Comparison of ENCODE assay signal across 20 cellular contexts in the genomic region with DNA sequence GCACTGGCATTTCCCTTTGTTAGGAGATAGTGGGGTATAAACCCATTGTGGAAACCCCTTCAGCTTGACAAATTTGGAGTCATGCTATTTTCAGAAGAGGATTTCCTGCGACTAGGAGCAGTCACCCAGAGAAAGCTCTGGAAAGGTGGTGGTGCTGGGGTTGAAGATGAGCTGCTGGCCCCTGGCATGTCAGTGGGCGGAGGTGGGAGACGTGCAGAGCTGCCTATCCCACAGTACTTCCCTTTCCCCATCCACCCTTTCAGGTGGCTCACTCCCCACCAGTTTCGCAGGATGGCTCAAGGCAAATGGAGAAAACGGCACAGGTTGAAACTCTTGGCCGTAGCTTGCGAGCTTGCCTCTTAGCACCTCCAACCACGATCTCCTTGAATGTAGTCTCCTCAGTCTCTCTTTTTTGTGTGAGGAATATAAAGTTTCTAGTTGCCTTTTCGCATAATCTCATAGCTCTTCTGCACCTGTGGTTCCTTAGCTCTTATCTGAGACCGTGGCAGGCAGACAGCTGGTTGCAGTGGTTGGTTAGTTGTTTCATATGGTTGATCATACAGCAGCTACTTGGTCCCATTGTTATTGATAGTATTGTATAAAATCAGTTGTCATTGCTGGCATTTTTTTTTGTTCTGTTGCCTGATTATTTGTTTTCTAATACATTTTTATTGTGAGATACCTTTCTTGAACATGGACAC.
"Had no signal": no experiment of that assay in that cellular context is flagged by ENCODE, and none has a peak within 500 bp of the region (broad histone marks: within the 10 kb centered on the region; RNA-seq: fewer than 3 reads in every experiment).

No MANE protein-coding gene starts in this region.

- H3K4me3 Mint-ChIP-seq: activated CD4-positive, alpha-beta memory T cell treated with anti-CD3 and anti-CD28 coated beads for 36 hours; naive thymus-derived CD4-positive, alpha-beta T cell; T-helper 2 cell treated with Interferon-gamma antibody and Interleukin-4, amounts not matched to agents 5 μg/mL and 100 μg/mL, for 36 hours had no signal

- DNase-seq: activated CD4-positive, alpha-beta memory T cell treated with anti-CD3 and anti-CD28 coated beads for 36 hours; activated CD8-positive, alpha-beta memory T cell treated with anti-CD3 and anti-CD28 coated beads, Interleukin-2, amount 50 U/mL, for 4 hours; activated naive CD4-positive, alpha-beta T cell treated with Interleukin-2 at 50 U/mL for 16 hours; aorta; cerebellar nuclear complex; effector memory CD4-positive, alpha-beta T cell; foreskin fibroblast; glutamatergic neuron; hypothalamus; kidney; left lung; mammary epithelial cell; naive thymus-derived CD4-positive, alpha-beta T cell; ovary; right lobe of liver; spleen; stimulated activated CD4-positive, alpha-beta T cell treated with anti-CD3 and anti-CD28 coated beads, Interleukin-1b, Interleukin-23, amount 100 ng/mL, for 48 hours; SW 1271; trophoblast cell had no signal

- H3K4me3 ChIP-seq: left lung, ovary, right lobe of liver, spleen had no signal

- ATAC-seq: left lung; naive thymus-derived CD4-positive, alpha-beta T cell; right lobe of liver had no signal

- H3K36me3 ChIP-seq: left lung, ovary, right lobe of liver had no signal

- H3K36me3 Mint-ChIP-seq: activated CD4-positive, alpha-beta memory T cell treated with anti-CD3 and anti-CD28 coated beads for 36 hours had no signal

- H3K27ac Mint-ChIP-seq: activated CD4-positive, alpha-beta memory T cell treated with anti-CD3 and anti-CD28 coated beads for 36 hours; T-helper 2 cell treated with Interferon-gamma antibody and Interleukin-4, amounts not matched to agents 5 μg/mL and 100 μg/mL, for 36 hours had no signal

- H3K27ac ChIP-seq: left lung, ovary, right lobe of liver had no signal

- H3K9me3 Mint-ChIP-seq: activated CD4-positive, alpha-beta memory T cell treated with anti-CD3 and anti-CD28 coated beads for 36 hours; naive thymus-derived CD4-positive, alpha-beta T cell; T-helper 2 cell treated with Interferon-gamma antibody and Interleukin-4, amounts not matched to agents 5 μg/mL and 100 μg/mL, for 36 hours had no signal

- H3K27me3 ChIP-seq: left lung, ovary, right lobe of liver, spleen had no signal

- H3K4me1 ChIP-seq: left lung, right lobe of liver had no signal

- H3K27me3 Mint-ChIP-seq: activated CD4-positive, alpha-beta memory T cell treated with anti-CD3 and anti-CD28 coated beads for 36 hours; naive thymus-derived CD4-positive, alpha-beta T cell had no signal

- H3K9me3 ChIP-seq: left lung, ovary, right lobe of liver, spleen had no signal
